ENCODE assay signal across 23 cellular contexts in genomic region chr2:174744111-174744510, GRCh38.
"Had no signal": no experiment of that assay in that cellular context is flagged by ENCODE, and none has a peak within 500 bp of the region (broad histone marks: within the 10 kb centered on the region; RNA-seq: fewer than 3 reads in every experiment).

No MANE protein-coding gene starts in this region.

- H3K27me3 ChIP-seq: brain microvascular endothelial cell had no signal

- H3K36me3 ChIP-seq: brain microvascular endothelial cell had no signal

- H3K9me3 Mint-ChIP-seq: activated CD4-positive, alpha-beta memory T cell treated with anti-CD3 and anti-CD28 coated beads for 36 hours; activated CD4-positive, alpha-beta T cell treated with anti-CD3 and anti-CD28 coated beads, Interleukin-2, amount 10 ng/mL, durations not matched to agents 7 days and 5 days; activated naive CD4-positive, alpha-beta T cell treated with anti-CD3 and anti-CD28 coated beads for 36 hours; activated T-cell treated with anti-CD3 and anti-CD28 coated beads, Interleukin-2, amount 50 U/mL, for 4 hours; T-cell had no signal

- DNase-seq: activated CD4-positive, alpha-beta memory T cell treated with anti-CD3 and anti-CD28 coated beads for 36 hours; activated CD4-positive, alpha-beta T cell treated with anti-CD3 and anti-CD28 coated beads, Interleukin-2, amount 10 ng/mL, durations not matched to agents 7 days and 5 days; activated CD4-positive, CD25-positive, alpha-beta regulatory T cell; activated CD8-positive, alpha-beta memory T cell treated with anti-CD3 and anti-CD28 coated beads for 24 hours; activated gamma-delta T cell; activated naive CD4-positive, alpha-beta T cell treated with anti-CD3 and anti-CD28 coated beads for 36 hours; activated T-cell treated with anti-CD3 and anti-CD28 coated beads, Interleukin-2, amount 50 U/mL, for 4 hours; brain microvascular endothelial cell; Karpas-422; MM.1S; NCI-H1105; NCI-H1436; NCI-H1694 treated with DMSO at 0.1 percent for 48 hours; NCI-H2081; NCI-H446; NCI-H524; PC-3; SIG-M5; T-cell; T-helper 2 cell; T1000 had no signal

- ATAC-seq: activated T-cell treated with anti-CD3 and anti-CD28 coated beads, Interleukin-2, amount 50 U/mL, for 4 hours; K562; PC-3; T-cell had no signal

- H3K27ac ChIP-seq: brain microvascular endothelial cell had no signal

- H3K4me3 ChIP-seq: K562 had no signal

- H3K27ac Mint-ChIP-seq: activated CD4-positive, alpha-beta memory T cell treated with anti-CD3 and anti-CD28 coated beads for 36 hours; activated CD4-positive, alpha-beta T cell treated with anti-CD3 and anti-CD28 coated beads, Interleukin-2, amount 10 ng/mL, durations not matched to agents 7 days and 5 days; activated naive CD4-positive, alpha-beta T cell treated with anti-CD3 and anti-CD28 coated beads for 36 hours; activated naive CD8-positive, alpha-beta T cell; T-cell had no signal

- H3K27me3 Mint-ChIP-seq: activated CD4-positive, alpha-beta memory T cell treated with anti-CD3 and anti-CD28 coated beads for 36 hours had no signal

- H3K36me3 Mint-ChIP-seq: activated CD4-positive, alpha-beta memory T cell treated with anti-CD3 and anti-CD28 coated beads for 36 hours; activated naive CD8-positive, alpha-beta T cell; T-cell had no signal

- H3K4me3 Mint-ChIP-seq: activated CD4-positive, alpha-beta memory T cell treated with anti-CD3 and anti-CD28 coated beads for 36 hours; activated CD4-positive, alpha-beta T cell treated with anti-CD3 and anti-CD28 coated beads, Interleukin-2, amount 10 ng/mL, durations not matched to agents 7 days and 5 days; activated naive CD4-positive, alpha-beta T cell treated with anti-CD3 and anti-CD28 coated beads for 36 hours; activated naive CD8-positive, alpha-beta T cell; activated T-cell treated with anti-CD3 and anti-CD28 coated beads, Interleukin-2, amount 50 U/mL, for 4 hours; T-cell had no signal
